Comparison of ENCODE assay signal across 1 cellular context in genomic region chr16:15482068-15482747, GRCh38.
TF ChIP-seq lines count a peak whose summit lies in the region.

No MANE protein-coding gene starts in this region.

TF ChIP-seq in K562, 482 proteins besides CTCF, POLR2A, EP300 and RAD21 (continued from another document and continues in another):
- TF ChIP-seq RAD51 (IDR thresholded peaks at IDR 0.05; ENCODE audit: borderline replicate concordance, low read depth) (no peak), ZFPM2 (CRISPR knock-in tag; IDR thresholded peaks at IDR 0.05) (no peak), CHD4 (IDR thresholded peaks at IDR 0.05; ENCODE audit: insufficient read depth, insufficient replicate concordance, low read depth, low read length, poor library complexity, severe bottlenecking) (no peak), CREB3 (tag; conservative IDR thresholded peaks at IDR 0.05; ENCODE audit: low read depth) (no peak), HINFP (tag; conservative IDR thresholded peaks at IDR 0.05; ENCODE audit: low read depth) (no peak), ARNT (IDR thresholded peaks at IDR 0.05) (no peak), TRIM28 (IDR thresholded peaks at IDR 0.05) (no peak), ZNF561 (CRISPR knock-in tag; conservative IDR thresholded peaks at IDR 0.05) (no peak), TRIM24 (IDR thresholded peaks at IDR 0.05) (peak; percentile 24 to 55; a peak in 1 of 4 replicates), E2F1 (CRISPR knock-in tag; IDR thresholded peaks at IDR 0.05) (no peak), HDAC2 (IDR thresholded peaks at IDR 0.05) (no peak), FOXA1 (IDR thresholded peaks at IDR 0.05; ENCODE audit: borderline replicate concordance) (no peak), RFX1 (IDR thresholded peaks at IDR 0.05) (no peak), MYC (IDR thresholded peaks at IDR 0.05; ENCODE audit: low read depth, low read length) (0 out of 2 replicates have a peak, but pooled peaks have one; percentile 23), MYC (CRISPR knock-in tag; IDR thresholded peaks at IDR 0.05; ENCODE audit: borderline replicate concordance, low read depth) (no peak), ZNF79 (CRISPR knock-in tag; IDR thresholded peaks at IDR 0.05; ENCODE audit: low read depth) (no peak), PHB (CRISPR knock-in tag; IDR thresholded peaks at IDR 0.05) (no peak), CTBP1 (IDR thresholded peaks at IDR 0.05; ENCODE audit: borderline replicate concordance) (0 out of 2 replicates have a peak, but pooled peaks have one; percentile 27), ZFP30 (CRISPR knock-in tag; IDR thresholded peaks at IDR 0.05; ENCODE audit: borderline replicate concordance) (no peak), MXI1 (IDR thresholded peaks at IDR 0.05; ENCODE audit: low read depth, low read length) (no peak), ZNF274 (IDR thresholded peaks at IDR 0.05; ENCODE audit: borderline replicate concordance, low read depth, low read length) (no peak), ZNF431 (CRISPR knock-in tag; IDR thresholded peaks at IDR 0.05) (no peak), BACH1 (tag; IDR thresholded peaks at IDR 0.05) (no peak), ZBED1 (IDR thresholded peaks at IDR 0.05) (no peak), TBL1XR1 (IDR thresholded peaks at IDR 0.05; ENCODE audit: low read length in 2 of 2) (no peak), KAT2B (IDR thresholded peaks at IDR 0.05; ENCODE audit: low read depth, low read length) (no peak), JUND (IDR thresholded peaks at IDR 0.05; ENCODE audit: borderline replicate concordance, low read depth, low read length) (peak; percentile 87), JUND (tag; IDR thresholded peaks at IDR 0.05; ENCODE audit: borderline replicate concordance, low read depth, low read length) (peak; percentile 75; the same call in 1 of the 3 replicates), ZBTB5 (IDR thresholded peaks at IDR 0.05) (no peak), DNMT1 (IDR thresholded peaks at IDR 0.05) (no peak), NUFIP1 (IDR thresholded peaks at IDR 0.05; ENCODE audit: partially characterized antibody) (no peak), CHD2 (IDR thresholded peaks at IDR 0.05; ENCODE audit: low read depth, low read length) (no peak), HOMEZ (CRISPR knock-in tag; IDR thresholded peaks at IDR 0.05) (no peak), ATF6 (CRISPR knock-in tag; IDR thresholded peaks at IDR 0.05) (no peak), TARDBP (IDR thresholded peaks at IDR 0.05) (no peak), NFE2 (IDR thresholded peaks at IDR 0.05; ENCODE audit: low read depth) (no peak), ZNF592 (IDR thresholded peaks at IDR 0.05) (no peak), SMARCA4 (IDR thresholded peaks at IDR 0.05) (peak; percentile 62; the same call in 1 of the 2 replicates), PATZ1 (CRISPR knock-in tag; IDR thresholded peaks at IDR 0.05; ENCODE audit: borderline replicate concordance) (no peak), BRD4 (IDR thresholded peaks at IDR 0.05) (no peak), HDAC3 (IDR thresholded peaks at IDR 0.05; ENCODE audit: borderline replicate concordance, partially characterized antibody) (no peak), SETDB1 (IDR thresholded peaks at IDR 0.05; ENCODE audit: low read length) (no peak)
- TF ChIP-seq, protein P1, sequence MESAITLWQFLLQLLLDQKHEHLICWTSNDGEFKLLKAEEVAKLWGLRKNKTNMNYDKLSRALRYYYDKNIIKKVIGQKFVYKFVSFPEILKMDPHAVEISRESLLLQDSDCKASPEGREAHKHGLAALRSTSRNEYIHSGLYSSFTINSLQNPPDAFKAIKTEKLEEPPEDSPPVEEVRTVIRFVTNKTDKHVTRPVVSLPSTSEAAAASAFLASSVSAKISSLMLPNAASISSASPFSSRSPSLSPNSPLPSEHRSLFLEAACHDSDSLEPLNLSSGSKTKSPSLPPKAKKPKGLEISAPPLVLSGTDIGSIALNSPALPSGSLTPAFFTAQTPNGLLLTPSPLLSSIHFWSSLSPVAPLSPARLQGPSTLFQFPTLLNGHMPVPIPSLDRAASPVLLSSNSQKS (CRISPR knock-in tag; IDR thresholded peaks at IDR 0.05) = no peak
- TF ChIP-seq, protein P2, sequence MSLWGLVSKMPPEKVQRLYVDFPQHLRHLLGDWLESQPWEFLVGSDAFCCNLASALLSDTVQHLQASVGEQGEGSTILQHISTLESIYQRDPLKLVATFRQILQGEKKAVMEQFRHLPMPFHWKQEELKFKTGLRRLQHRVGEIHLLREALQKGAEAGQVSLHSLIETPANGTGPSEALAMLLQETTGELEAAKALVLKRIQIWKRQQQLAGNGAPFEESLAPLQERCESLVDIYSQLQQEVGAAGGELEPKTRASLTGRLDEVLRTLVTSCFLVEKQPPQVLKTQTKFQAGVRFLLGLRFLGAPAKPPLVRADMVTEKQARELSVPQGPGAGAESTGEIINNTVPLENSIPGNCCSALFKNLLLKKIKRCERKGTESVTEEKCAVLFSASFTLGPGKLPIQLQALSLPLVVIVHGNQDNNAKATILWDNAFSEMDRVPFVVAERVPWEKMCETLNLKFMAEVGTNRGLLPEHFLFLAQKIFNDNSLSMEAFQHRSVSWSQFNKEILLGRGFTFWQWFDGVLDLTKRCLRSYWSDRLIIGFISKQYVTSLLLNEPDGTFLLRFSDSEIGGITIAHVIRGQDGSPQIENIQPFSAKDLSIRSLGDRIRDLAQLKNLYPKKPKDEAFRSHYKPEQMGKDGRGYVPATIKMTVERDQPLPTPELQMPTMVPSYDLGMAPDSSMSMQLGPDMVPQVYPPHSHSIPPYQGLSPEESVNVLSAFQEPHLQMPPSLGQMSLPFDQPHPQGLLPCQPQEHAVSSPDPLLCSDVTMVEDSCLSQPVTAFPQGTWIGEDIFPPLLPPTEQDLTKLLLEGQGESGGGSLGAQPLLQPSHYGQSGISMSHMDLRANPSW (CRISPR knock-in tag; IDR thresholded peaks at IDR 0.05) = no peak
- TF ChIP-seq, protein P3, sequence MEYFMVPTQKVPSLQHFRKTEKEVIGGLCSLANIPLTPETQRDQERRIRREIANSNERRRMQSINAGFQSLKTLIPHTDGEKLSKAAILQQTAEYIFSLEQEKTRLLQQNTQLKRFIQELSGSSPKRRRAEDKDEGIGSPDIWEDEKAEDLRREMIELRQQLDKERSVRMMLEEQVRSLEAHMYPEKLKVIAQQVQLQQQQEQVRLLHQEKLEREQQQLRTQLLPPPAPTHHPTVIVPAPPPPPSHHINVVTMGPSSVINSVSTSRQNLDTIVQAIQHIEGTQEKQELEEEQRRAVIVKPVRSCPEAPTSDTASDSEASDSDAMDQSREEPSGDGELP (CRISPR knock-in tag; IDR thresholded peaks at IDR 0.05; ENCODE audit: borderline replicate concordance) = peak; percentile 53; the same call in 1 of the 2 replicates
